Comparison of ENCODE assay signal across 9 cellular contexts in genomic region chr16:2252806-2253148, GRCh38. TPM values are rescaled to one million over a fixed set of nuclear protein-coding genes. Genes with fewer than 3 reads are reported as not detected.
DNase-seq lines count a peak whose midpoint lies in the region; ATAC-seq and TF ChIP-seq lines count a peak whose summit lies in the region.
"Had no signal": no experiment of that assay in that cellular context is flagged by ENCODE, and none has a peak within 500 bp of the region (broad histone marks: within the 10 kb centered on the region; RNA-seq: fewer than 3 reads in every experiment).

No MANE protein-coding gene starts in this region.

- H3K9me3 Mint-ChIP-seq in Calu3 (ENCODE audit: low read depth, unreplicated experiment) (no peaks in the 10 kb centered on the region), natural killer cell (no peaks in the 10 kb centered on the region)
- no peaks in the 10 kb centered on the region for H3K9me3 Mint-ChIP-seq in activated T-helper 1 cell treated with anti-CD3 and anti-CD28 coated beads, Interleukin-12 subunit alpha, Interleukin-12 subunit beta, Interleukin-2, Interleukin-4 antibody, amounts not matched to agents 30 ng/mL and 10 ng/mL and 1 ng/mL, durations not matched to agents 14 hours and 24 hours and 36 hours
- H3K9me3 Mint-ChIP-seq: activated naive CD8-positive, alpha-beta T cell treated with anti-CD3 and anti-CD28 coated beads, Interleukin-2, amount 10 ng/mL, durations not matched to agents 7 days and 5 days had no signal

- peak overlapping the region; percentile 71 for H3K27ac ChIP-seq in HL-60 (replicated peaks)

- in situ Hi-C loops in KBM-7 (cut with MboI; ENCODE audit: low pct_unique_long_range_greater_than_20kb, low sequenced_read_pairs), result no loop called here

- CTCF ChIA-PET in Calu3 (lab: Charles Lee), result interaction anchor here (0.6 to 2.8 kb wide), 5 partner anchors 38 to 776 kb away, joined by 5 to 27 read pairs (median 8); partner anchors contain the start of genes PGP and TRAF7

- no TSS peak for BruUV-seq in Calu3 (replicated peaks; lab: Mats Ljungman, UMichigan)

- H3K27ac Mint-ChIP-seq in Calu3 (ENCODE audit: unreplicated experiment) (peak overlapping the region; percentile 88), natural killer cell (peak overlapping the region; percentile 54 to 85)
- peak overlapping the region; percentile 70 for H3K27ac Mint-ChIP-seq in activated T-helper 1 cell treated with anti-CD3 and anti-CD28 coated beads, Interleukin-12 subunit alpha, Interleukin-12 subunit beta, Interleukin-2, Interleukin-4 antibody, amounts not matched to agents 30 ng/mL and 10 ng/mL and 1 ng/mL, durations not matched to agents 14 hours and 24 hours and 36 hours

- DNase-seq in Calu3 (no peak), HL-60 (ENCODE audit: low read depth in 1 of 2, low spot score in 1 of 2) (no peak), natural killer cell (no peak), KBM-7 (no peak), cerebellar cortex (ENCODE audit: low spot score) (no peak)
- no peak for DNase-seq in activated T-helper 1 cell treated with anti-CD3 and anti-CD28 coated beads, Interleukin-12 subunit alpha, Interleukin-12 subunit beta, Interleukin-2, Interleukin-4 antibody, amounts not matched to agents 30 ng/mL and 10 ng/mL and 1 ng/mL, durations not matched to agents 14 hours and 24 hours and 36 hours (ENCODE audit: low spot score)
- DNase-seq: activated naive CD8-positive, alpha-beta T cell treated with anti-CD3 and anti-CD28 coated beads, Interleukin-2, amount 10 ng/mL, durations not matched to agents 7 days and 5 days; head of caudate nucleus had no signal

- no peak overlapping the region for H3K4me3 ChIP-seq in HL-60 (replicated peaks; ENCODE audit: insufficient read depth, low read length)

- intact Hi-C loops in Calu3 (cut with micrococcal nuclease; ENCODE audit: unreplicated experiment), result no loop called here
- intact Hi-C loops in activated T-helper 1 cell treated with anti-CD3 and anti-CD28 coated beads, Interleukin-12 subunit alpha, Interleukin-12 subunit beta, Interleukin-2, Interleukin-4 antibody, amounts not matched to agents 30 ng/mL and 10 ng/mL and 1 ng/mL, durations not matched to agents 14 hours and 24 hours and 36 hours (cut with micrococcal nuclease), result no loop called here
- intact Hi-C loops in natural killer cell (cut with micrococcal nuclease), result no loop called here

- H3K27me3 Mint-ChIP-seq in Calu3 (ENCODE audit: unreplicated experiment) (no peaks in the 10 kb centered on the region), natural killer cell (ENCODE audit: low read depth in 2 of 2) (no peaks in the 10 kb centered on the region)
- no peaks in the 10 kb centered on the region for H3K27me3 Mint-ChIP-seq in activated T-helper 1 cell treated with anti-CD3 and anti-CD28 coated beads, Interleukin-12 subunit alpha, Interleukin-12 subunit beta, Interleukin-2, Interleukin-4 antibody, amounts not matched to agents 30 ng/mL and 10 ng/mL and 1 ng/mL, durations not matched to agents 14 hours and 24 hours and 36 hours (ENCODE audit: insufficient read depth)
- H3K27me3 Mint-ChIP-seq: activated naive CD8-positive, alpha-beta T cell treated with anti-CD3 and anti-CD28 coated beads, Interleukin-2, amount 10 ng/mL, durations not matched to agents 7 days and 5 days had no signal

- H3K36me3 Mint-ChIP-seq in Calu3 (ENCODE audit: insufficient read depth, unreplicated experiment) (peaks cover 95% of the 10 kb centered on the region), natural killer cell (no peaks in the 10 kb centered on the region)
- H3K36me3 Mint-ChIP-seq in activated T-helper 1 cell treated with anti-CD3 and anti-CD28 coated beads, Interleukin-12 subunit alpha, Interleukin-12 subunit beta, Interleukin-2, Interleukin-4 antibody, amounts not matched to agents 30 ng/mL and 10 ng/mL and 1 ng/mL, durations not matched to agents 14 hours and 24 hours and 36 hours (ENCODE audit: low read depth), result peaks cover 36% of the 10 kb centered on the region

- no peaks in the 10 kb centered on the region for H3K27me3 ChIP-seq in HL-60 (ENCODE audit: insufficient read depth, poor library complexity, severe bottlenecking)

- H3K4me3 Mint-ChIP-seq in Calu3 (ENCODE audit: low read depth, unreplicated experiment) (no peak overlapping the region), natural killer cell (no peak overlapping the region)
- H3K4me3 Mint-ChIP-seq in activated T-helper 1 cell treated with anti-CD3 and anti-CD28 coated beads, Interleukin-12 subunit alpha, Interleukin-12 subunit beta, Interleukin-2, Interleukin-4 antibody, amounts not matched to agents 30 ng/mL and 10 ng/mL and 1 ng/mL, durations not matched to agents 14 hours and 24 hours and 36 hours, result no peak overlapping the region

- TF ChIP-seq CTCF in Calu3 (IDR thresholded peaks at IDR 0.05; ENCODE audit: unreplicated experiment) (no peak), HL-60 (IDR thresholded peaks at IDR 0.05; ENCODE audit: insufficient read depth, low read length) (no peak), natural killer cell (IDR thresholded peaks at IDR 0.05) (no peak)

- H3K4me1 Mint-ChIP-seq in Calu3 (ENCODE audit: low read depth, unreplicated experiment), result peaks cover 20% of the 10 kb centered on the region
- peaks cover 13% of the 10 kb centered on the region for H3K4me1 Mint-ChIP-seq in activated T-helper 1 cell treated with anti-CD3 and anti-CD28 coated beads, Interleukin-12 subunit alpha, Interleukin-12 subunit beta, Interleukin-2, Interleukin-4 antibody, amounts not matched to agents 30 ng/mL and 10 ng/mL and 1 ng/mL, durations not matched to agents 14 hours and 24 hours and 36 hours (ENCODE audit: low read depth)
- peaks cover 0 to 14% of the 10 kb centered on the region in 2 donors for H3K4me1 Mint-ChIP-seq in natural killer cell

- ATAC-seq in natural killer cell (no peak), HG02884 (IDR thresholded peaks at IDR 0.05; ENCODE audit: unreplicated experiment) (no peak)

RNA-seq across cellular contexts. Expression of gene ECI1, which starts 1.4 kb away (rescaled TPM):
- total RNA-seq in Calu3 (2022) (85.7 and 87.5 TPM in 2 replicates), natural killer cell (10 to 100 TPM; 14.6 to 19.2 (median 19.0) TPM)
- total RNA-seq in activated T-helper 1 cell treated with anti-CD3 and anti-CD28 coated beads, Interleukin-12 subunit alpha, Interleukin-12 subunit beta, Interleukin-2, Interleukin-4 antibody, amounts not matched to agents 30 ng/mL and 10 ng/mL and 1 ng/mL, durations not matched to agents 14 hours and 24 hours and 36 hours, result 35.5 and 36.5 TPM in 2 replicates

RNA-seq across cellular contexts. Expression of gene RNPS1, which starts 15.1 kb away (rescaled TPM):
- total RNA-seq in Calu3 (2022) (287 and 301 TPM in 2 replicates), natural killer cell (100 to 1,000 TPM; 269 to 284 (median 273) TPM)
- 398 and 403 TPM in 2 replicates for total RNA-seq in activated T-helper 1 cell treated with anti-CD3 and anti-CD28 coated beads, Interleukin-12 subunit alpha, Interleukin-12 subunit beta, Interleukin-2, Interleukin-4 antibody, amounts not matched to agents 30 ng/mL and 10 ng/mL and 1 ng/mL, durations not matched to agents 14 hours and 24 hours and 36 hours

RNA-seq across cellular contexts. Expression of gene DNASE1L2, which starts 16.5 kb away (rescaled TPM):
- total RNA-seq in Calu3 (2022), result 5.7 and 7.5 TPM in 2 replicates
- total RNA-seq in activated T-helper 1 cell treated with anti-CD3 and anti-CD28 coated beads, Interleukin-12 subunit alpha, Interleukin-12 subunit beta, Interleukin-2, Interleukin-4 antibody, amounts not matched to agents 30 ng/mL and 10 ng/mL and 1 ng/mL, durations not matched to agents 14 hours and 24 hours and 36 hours, result 1.6 and 2.2 TPM in 2 replicates
- 1 to 10 TPM in 1 of 3 donors, under 1 TPM in 2; 0.19 to 1.4 (median 0.77) TPM for total RNA-seq in natural killer cell

RNA-seq across cellular contexts. Expression of gene E4F1, which starts 29.4 kb away (rescaled TPM):
- total RNA-seq in Calu3 (2022) (35.4 and 36.5 TPM in 2 replicates), natural killer cell (10 to 100 TPM; 43.6 to 45.7 (median 45.7) TPM)
- 35.6 and 37.4 TPM in 2 replicates for total RNA-seq in activated T-helper 1 cell treated with anti-CD3 and anti-CD28 coated beads, Interleukin-12 subunit alpha, Interleukin-12 subunit beta, Interleukin-2, Interleukin-4 antibody, amounts not matched to agents 30 ng/mL and 10 ng/mL and 1 ng/mL, durations not matched to agents 14 hours and 24 hours and 36 hours

RNA-seq across cellular contexts. Expression of gene PGP, which starts 38.1 kb away (rescaled TPM):
- 45.0 and 49.6 TPM in 2 replicates for total RNA-seq in Calu3 (2022)
- total RNA-seq in activated T-helper 1 cell treated with anti-CD3 and anti-CD28 coated beads, Interleukin-12 subunit alpha, Interleukin-12 subunit beta, Interleukin-2, Interleukin-4 antibody, amounts not matched to agents 30 ng/mL and 10 ng/mL and 1 ng/mL, durations not matched to agents 14 hours and 24 hours and 36 hours, result 37.2 and 37.7 TPM in 2 replicates
- total RNA-seq in natural killer cell, result 10 to 100 TPM in 2 of 3 donors, 1 to 10 TPM in 1; 9.7 to 12.8 (median 12.4) TPM
